ENCODE assay signal across 9 cellular contexts in genomic region chr9:77471572-77471971, GRCh38.
"Had no signal": no experiment of that assay in that cellular context is flagged by ENCODE, and none has a peak within 500 bp of the region (broad histone marks: within the 10 kb centered on the region; RNA-seq: fewer than 3 reads in every experiment).

No MANE protein-coding gene starts in this region.

- H3K4me1 ChIP-seq: HAP-1 had no signal

- H3K27ac ChIP-seq: GM23248, HL-60 had no signal

- H2AFZ ChIP-seq: GM23248 had no signal

- H3K36me3 ChIP-seq: HAP-1 had no signal

- H3K4me3 ChIP-seq: GM23248, HAP-1 had no signal

- H3K9ac ChIP-seq: GM23248 had no signal

- H3K9me3 ChIP-seq: HAP-1 had no signal

- ATAC-seq: HCT116, HepG2 had no signal

- DNase-seq: GM23248, GOT3, H7, HFFc6, KBM-7 had no signal
